ENCODE assay signal across 9 cellular contexts in the genomic region with DNA sequence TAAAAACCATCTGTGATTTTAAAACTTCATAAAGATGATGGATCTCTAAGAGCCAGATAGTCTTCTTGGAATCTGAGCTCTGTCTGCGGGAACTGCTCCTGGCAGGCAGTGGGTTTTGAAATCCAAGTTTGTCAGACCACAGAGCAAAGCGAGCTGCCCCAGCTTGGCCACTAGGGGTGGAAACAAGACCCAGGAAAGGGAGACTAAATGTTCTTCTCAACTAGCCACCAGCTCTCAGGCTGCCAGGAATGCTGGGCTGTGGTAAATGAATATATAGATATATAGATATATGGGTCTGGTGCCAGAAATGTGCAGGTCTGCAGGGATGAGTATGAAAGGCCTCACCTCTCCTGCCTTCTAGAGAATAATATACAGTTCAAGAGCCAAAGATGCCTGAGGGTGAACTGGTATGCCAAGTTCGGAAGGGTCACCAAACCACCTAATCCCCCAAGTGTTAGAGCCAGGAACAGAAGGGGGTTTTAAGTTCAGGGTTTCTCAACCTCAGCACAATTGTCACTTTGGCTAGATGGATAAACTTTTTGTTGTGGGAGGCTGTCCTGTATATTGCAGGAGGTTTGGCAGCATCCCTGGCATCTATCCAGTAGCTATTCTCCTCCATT.
DNase-seq lines count a peak whose midpoint lies in the region; ATAC-seq and TF ChIP-seq lines count a peak whose summit lies in the region.
"Had no signal": no experiment of that assay in that cellular context is flagged by ENCODE, and none has a peak within 500 bp of the region (broad histone marks: within the 10 kb centered on the region; RNA-seq: fewer than 3 reads in every experiment).

No MANE protein-coding gene starts in this region.

- no peaks in the 10 kb centered on the region for H3K9me3 Mint-ChIP-seq in stimulated activated memory B cell treated with anti-CD40 and anti-IgM and Interleukin-4, amounts not matched to agents 10 μg/mL and 1 μg/mL and 100 μg/mL, for 72 hours
- H3K9me3 Mint-ChIP-seq in CD4-positive, alpha-beta memory T cell, result peaks cover 0 to 5% (median 0%) of the 10 kb centered on the region in 8 donors
- H3K9me3 Mint-ChIP-seq: central memory CD8-positive, alpha-beta T cell had no signal

- H2AFZ ChIP-seq in PC-9, result no peak overlapping the region

- H3K27me3 ChIP-seq in PC-9 (ENCODE audit: insufficient read depth, low read depth) (no peaks in the 10 kb centered on the region), rectal smooth muscle tissue (ENCODE audit: control insufficient read depth, insufficient read depth, low read length) (no peaks in the 10 kb centered on the region)
- no peaks in the 10 kb centered on the region for H3K27me3 ChIP-seq in CD4-positive, alpha-beta memory T cell (ENCODE audit: insufficient read depth, low read length)

- H3K36me3 ChIP-seq in PC-9 (ENCODE audit: low read depth), result no peaks in the 10 kb centered on the region
- no peaks in the 10 kb centered on the region for H3K36me3 ChIP-seq in rectal smooth muscle tissue (ENCODE audit: control insufficient read depth, insufficient read depth, low read length)
- H3K36me3 ChIP-seq in CD4-positive, alpha-beta memory T cell (ENCODE audit: insufficient read depth, low read length), result no peaks in the 10 kb centered on the region

- no peaks in the 10 kb centered on the region for H3K79me2 ChIP-seq in PC-9 (ENCODE audit: low read depth)

- no peaks in the 10 kb centered on the region for H3K9me3 ChIP-seq in PC-9 (ENCODE audit: insufficient read depth, low read depth)
- H3K9me3 ChIP-seq in CD4-positive, alpha-beta memory T cell (ENCODE audit: control insufficient read depth in 1 of 2, low read length in 2 of 2), result no peaks in the 10 kb centered on the region

- no peaks in the 10 kb centered on the region for H3K4me1 Mint-ChIP-seq in stimulated activated memory B cell treated with anti-CD40 and anti-IgM and Interleukin-4, amounts not matched to agents 10 μg/mL and 1 μg/mL and 100 μg/mL, for 72 hours
- H3K4me1 Mint-ChIP-seq in CD4-positive, alpha-beta memory T cell, result no peaks in the 10 kb centered on the region
- H3K4me1 Mint-ChIP-seq: central memory CD8-positive, alpha-beta T cell had no signal

- DNase-seq in GM12865 (ENCODE audit: low read depth) (no peak), PC-9 (no peak), fibroblast of pulmonary artery (ENCODE audit: low read depth) (peak; percentile 61), NCI-H2029 (lab: John Stamatoyannopoulos, UW) (no peak)
- DNase-seq in CD4-positive, alpha-beta memory T cell, result no peak

- H3K9ac ChIP-seq in rectal smooth muscle tissue (ENCODE audit: low read length), result no peak overlapping the region

- intact Hi-C loops in PC-9 (cut with micrococcal nuclease; ENCODE audit: unreplicated experiment), result no loop called here
- intact Hi-C loops in CD4-positive, alpha-beta memory T cell (cut with micrococcal nuclease), result no loop called here

- no TSS peak for BruUV-seq in PC-9 (replicated peaks; lab: Mats Ljungman, UMichigan)

- H3K4me3 ChIP-seq in GM12865 (ENCODE audit: low read depth, low read length) (no peak overlapping the region), PC-9 (no peak overlapping the region), fibroblast of pulmonary artery (replicated peaks; ENCODE audit: low read depth, low read length) (no peak overlapping the region), rectal smooth muscle tissue (ENCODE audit: low read length) (no peak overlapping the region)
- H3K4me3 ChIP-seq in CD4-positive, alpha-beta memory T cell (ENCODE audit: low read length in 2 of 2), result no peak overlapping the region

- H3K4me2 ChIP-seq in PC-9, result no peak overlapping the region

- no peak for ATAC-seq in stimulated activated memory B cell treated with anti-CD40 and anti-IgM and Interleukin-4, amounts not matched to agents 10 μg/mL and 1 μg/mL and 100 μg/mL, for 72 hours
- no peak for ATAC-seq in HG03097 (IDR thresholded peaks at IDR 0.05; ENCODE audit: low FRiP score, unreplicated experiment)

- H4K20me1 ChIP-seq in PC-9 (ENCODE audit: insufficient read depth), result no peaks in the 10 kb centered on the region

- H3K4me1 ChIP-seq in PC-9 (replicated peaks; ENCODE audit: insufficient read depth), result no peaks in the 10 kb centered on the region
- H3K4me1 ChIP-seq in rectal smooth muscle tissue (ENCODE audit: control insufficient read depth, insufficient read depth, low read length), result peaks cover 19% of the 10 kb centered on the region
- H3K4me1 ChIP-seq in CD4-positive, alpha-beta memory T cell (ENCODE audit: insufficient read depth, low read length), result no peaks in the 10 kb centered on the region

- H3K9me2 ChIP-seq in PC-9 (ENCODE audit: insufficient read depth), result no peaks in the 10 kb centered on the region

- no peaks in the 10 kb centered on the region for H3F3A ChIP-seq in PC-9 (ENCODE audit: insufficient read depth, low read depth)

- H3K27ac ChIP-seq in PC-9 (no peak overlapping the region), rectal smooth muscle tissue (ENCODE audit: low read depth, low read length) (peak overlapping the region; percentile 74)
- no peak overlapping the region for H3K27ac ChIP-seq in CD4-positive, alpha-beta memory T cell (ENCODE audit: low read depth, low read length)

- H3K4me3 Mint-ChIP-seq in stimulated activated memory B cell treated with anti-CD40 and anti-IgM and Interleukin-4, amounts not matched to agents 10 μg/mL and 1 μg/mL and 100 μg/mL, for 72 hours, result no peak overlapping the region
- H3K4me3 Mint-ChIP-seq in CD4-positive, alpha-beta memory T cell, result no peak overlapping the region
- H3K4me3 Mint-ChIP-seq: central memory CD8-positive, alpha-beta T cell had no signal

- CTCF ChIA-PET in PC-9 (lab: Charles Lee), result interaction anchor here (1.1 kb wide), 1 partner anchor 29 kb away, joined by 4 read pairs; no protein-coding TSS in a partner anchor
- CTCF ChIA-PET in CD4-positive, alpha-beta memory T cell (lab: Charles Lee; ENCODE audit: partially characterized antibody), result interaction anchor here (1.4 kb wide), 1 partner anchor 12 kb away, joined by 4 read pairs; no protein-coding TSS in a partner anchor

- H3K36me3 Mint-ChIP-seq in stimulated activated memory B cell treated with anti-CD40 and anti-IgM and Interleukin-4, amounts not matched to agents 10 μg/mL and 1 μg/mL and 100 μg/mL, for 72 hours, result no peaks in the 10 kb centered on the region
- no peaks in the 10 kb centered on the region for H3K36me3 Mint-ChIP-seq in CD4-positive, alpha-beta memory T cell

- POLR2A ChIA-PET in PC-9 (lab: Charles Lee; ENCODE audit: unreplicated experiment), result no interaction called here
- POLR2A ChIA-PET in CD4-positive, alpha-beta memory T cell (lab: Charles Lee; ENCODE audit: partially characterized antibody), result no interaction called here

- no peaks in the 10 kb centered on the region for H3K27me3 Mint-ChIP-seq in stimulated activated memory B cell treated with anti-CD40 and anti-IgM and Interleukin-4, amounts not matched to agents 10 μg/mL and 1 μg/mL and 100 μg/mL, for 72 hours
- peaks cover 0 to 7% of the 10 kb centered on the region in 2 donors for H3K27me3 Mint-ChIP-seq in CD4-positive, alpha-beta memory T cell

- no peak overlapping the region for H3K27ac Mint-ChIP-seq in stimulated activated memory B cell treated with anti-CD40 and anti-IgM and Interleukin-4, amounts not matched to agents 10 μg/mL and 1 μg/mL and 100 μg/mL, for 72 hours
- H3K27ac Mint-ChIP-seq in CD4-positive, alpha-beta memory T cell, result no peak overlapping the region

- TF ChIP-seq CTCF in GM12865 (IDR thresholded peaks at IDR 0.05; ENCODE audit: insufficient read depth, low read depth, low read length, missing control alignments) (peak; percentile 55), PC-9 (conservative IDR thresholded peaks at IDR 0.05) (peak; percentile 68), fibroblast of pulmonary artery (IDR thresholded peaks at IDR 0.05; ENCODE audit: low read length, missing control alignments) (peak; percentile 66)
